In genomic region chr2:102365763-102366162, GRCh38 we compare ENCODE assay signal across 35 cellular contexts. TPM values are rescaled to one million over a fixed set of nuclear protein-coding genes. Genes with fewer than 3 reads are reported as not detected.
A peak's percentile ranks its signal among the peaks of the same experiment; 100 is the strongest.
DNase-seq lines count a peak whose midpoint lies in the region; ATAC-seq, FAIRE-seq and TF ChIP-seq lines count a peak whose summit lies in the region.
"Had no signal": no experiment of that assay in that cellular context is flagged by ENCODE, and none has a peak within 500 bp of the region (broad histone marks: within the 10 kb centered on the region; RNA-seq: fewer than 3 reads in every experiment).

No MANE protein-coding gene starts in this region.

- CTCF ChIA-PET in activated CD4-positive, alpha-beta T cell treated with anti-CD3 and anti-CD28 coated beads for 36 hours (lab: Charles Lee): no interaction called here
- CTCF ChIA-PET in A549 (lab: Yijun Ruan, JAX) (no interaction called here), T-cell (lab: Charles Lee) (no interaction called here), GM12878 (lab: Yijun Ruan, JAX) (no interaction called here)

- H2AFZ ChIP-seq in GM12878 (ENCODE audit: control insufficient read depth, low read depth, low read length): no peak overlapping the region

- H3K4me1 ChIP-seq in A549 (no peaks in the 10 kb centered on the region), GM12878 (ENCODE audit: control insufficient read depth, insufficient read depth, low read length) (peaks cover 27% of the 10 kb centered on the region)
- H3K4me1 ChIP-seq: esophagus squamous epithelium, foreskin keratinocyte, heart left ventricle, SJSA1 had no signal

- H3K27me3 Mint-ChIP-seq in activated CD4-positive, alpha-beta T cell treated with anti-CD3 and anti-CD28 coated beads for 36 hours: no peaks in the 10 kb centered on the region
- H3K27me3 Mint-ChIP-seq in T-cell: no peaks in the 10 kb centered on the region

- no peak for TF ChIP-seq CTCF in A549 (IDR thresholded peaks at IDR 0.05)
- TF ChIP-seq CTCF in GM12878 (IDR thresholded peaks at IDR 0.05 in 2 of 3, conservative IDR thresholded peaks at IDR 0.05 in 1 of 3; ENCODE audit: control insufficient read depth in 2 of 3, extremely low read depth in 1 of 3, insufficient read depth in 1 of 3, low read depth in 3 of 3, low read length in 3 of 3): no peak
- no peak for TF ChIP-seq CTCF in WERI-Rb-1 (IDR thresholded peaks at IDR 0.05; ENCODE audit: low read depth, low read length)

- peaks cover 87% of the 10 kb centered on the region for H3K36me3 Mint-ChIP-seq in activated CD4-positive, alpha-beta T cell treated with anti-CD3 and anti-CD28 coated beads for 36 hours (ENCODE audit: low read depth)
- H3K36me3 Mint-ChIP-seq in T-cell: peaks cover 47% of the 10 kb centered on the region
- H3K36me3 Mint-ChIP-seq: brain had no signal

- peak overlapping the region; percentile 93 for H3K27ac Mint-ChIP-seq in activated CD4-positive, alpha-beta T cell treated with anti-CD3 and anti-CD28 coated beads for 36 hours
- peak overlapping the region; percentile 86 to 91 for H3K27ac Mint-ChIP-seq in T-cell
- H3K27ac Mint-ChIP-seq: brain had no signal

- SMC1A ChIA-PET in GM12878 (lab: Charles Lee; ENCODE audit: uncharacterized antibody, unreplicated experiment): no interaction called here

- H3K4me3 ChIP-seq in A549: no peak overlapping the region
- no peak overlapping the region for H3K4me3 ChIP-seq in GM12878
- H3K4me3 ChIP-seq in WERI-Rb-1 (ENCODE audit: low read depth, low read length): no peak overlapping the region
- H3K4me3 ChIP-seq: esophagus squamous epithelium, heart left ventricle, SJSA1, smooth muscle cell, thoracic aorta had no signal

- in situ Hi-C loops in GM12878 (cut with MboI): loop anchor here (5.0 kb wide), 2 partner anchors 57 to 343 kb away; partner anchors contain the start of gene IL18RAP

- H3K27me3 ChIP-seq in GM12878 (replicated peaks in 1 of 2; ENCODE audit: control insufficient read depth in 2 of 2, insufficient read depth in 2 of 2, low read length in 1 of 2): no peaks in the 10 kb centered on the region
- H3K27me3 ChIP-seq in WERI-Rb-1 (ENCODE audit: insufficient read depth, low read depth, severe bottlenecking): peaks cover 20% of the 10 kb centered on the region
- H3K27me3 ChIP-seq: esophagus squamous epithelium, foreskin keratinocyte, heart left ventricle, neutrophil had no signal

- TF ChIP-seq EP300 in A549 (IDR thresholded peaks at IDR 0.05): no peak
- no peak for TF ChIP-seq EP300 in GM12878 (IDR thresholded peaks at IDR 0.05; ENCODE audit: borderline replicate concordance in 1 of 2, control insufficient read depth in 1 of 2, low read depth in 2 of 2, low read length in 2 of 2)

- intact Hi-C loops in activated CD4-positive, alpha-beta T cell treated with anti-CD3 and anti-CD28 coated beads for 36 hours (cut with DNase I, micrococcal nuclease): loop anchor here (2.0 to 10.0 kb wide), 8 partner anchors 71 to 1058 kb away; partner anchors contain the start of gene RNF149 (in 1 of the 2)
- intact Hi-C loops in GM12878 (cut with micrococcal nuclease; ENCODE audit: unreplicated experiment): loop anchor here (2.0 to 10.0 kb wide), 2 partner anchors 59 to 251 kb away; no protein-coding TSS in a partner anchor

- POLR2A ChIA-PET in activated CD4-positive, alpha-beta T cell treated with anti-CD3 and anti-CD28 coated beads for 36 hours (lab: Charles Lee): no interaction called here
- POLR2A ChIA-PET in A549 (lab: Yijun Ruan, JAX) (no interaction called here), T-cell (lab: Charles Lee) (interaction anchor here in 1 of 2 donors (0.6 kb wide), 1 partner anchor 332 kb away, joined by 4 read pairs; no protein-coding TSS in a partner anchor), GM12878 (lab: Charles Lee) (no interaction called here)

- H3K9me3 ChIP-seq in A549: peaks cover 21% of the 10 kb centered on the region
- peaks cover 29% of the 10 kb centered on the region for H3K9me3 ChIP-seq in GM12878 (replicated peaks; ENCODE audit: control insufficient read depth, insufficient read depth, low read length)
- H3K9me3 ChIP-seq in WERI-Rb-1 (ENCODE audit: severe bottlenecking): peaks cover 3% of the 10 kb centered on the region
- H3K9me3 ChIP-seq: neutrophil had no signal

- H3K4me1 Mint-ChIP-seq in activated CD4-positive, alpha-beta T cell treated with anti-CD3 and anti-CD28 coated beads for 36 hours: peaks cover 79% of the 10 kb centered on the region
- peaks cover 47 to 70% (median 65%) of the 10 kb centered on the region in 3 donors for H3K4me1 Mint-ChIP-seq in T-cell
- H3K4me1 Mint-ChIP-seq: brain had no signal

- peaks cover 20% of the 10 kb centered on the region for H3K79me2 ChIP-seq in GM12878 (ENCODE audit: control insufficient read depth, insufficient read depth, low read length)

- 22% methylated on average over 1 of the region's 1 CpG for WGBS in A549 (ENCODE audit: missing lambda C conversion rate)
- 0% methylated on average over 1 of the region's 1 CpG for WGBS in GM12878 (ENCODE audit: insufficient coverage, insufficient replicate concordance, low lambda C conversion rate, missing lambda C conversion rate)

- RAD21 ChIA-PET in GM12878 (lab: Charles Lee; ENCODE audit: unreplicated experiment): no interaction called here

- no peak overlapping the region for H3K4me3 Mint-ChIP-seq in activated CD4-positive, alpha-beta T cell treated with anti-CD3 and anti-CD28 coated beads for 36 hours
- H3K4me3 Mint-ChIP-seq in T-cell: no peak overlapping the region
- H3K4me3 Mint-ChIP-seq: brain had no signal

- no peak for DNase-seq in activated CD4-positive, alpha-beta T cell treated with anti-CD3 and anti-CD28 coated beads for 36 hours
- DNase-seq in activated CD4-positive, alpha-beta T cell treated with anti-CD3 and anti-CD28 coated beads, Interleukin-2, amount 50 U/mL, for 4 hours: no peak
- DNase-seq in A549 (ENCODE audit: low read depth in 1 of 2, low spot score in 1 of 2) (no peak), T-cell (no peak), GM12878 (ENCODE audit: low read depth, low spot score) (no peak), DMS153 (lab: John Stamatoyannopoulos, UW) (no peak), globus pallidus (ENCODE audit: low spot score) (no peak), WERI-Rb-1 (no peak)
- DNase-seq: AML-193; cerebellar nuclear complex; dermis blood vessel endothelial cell; esophagus squamous epithelium; foreskin keratinocyte; heart left ventricle; KBM-7; NCI-H1092; NCI-H187; NCI-H2171; posterior cingulate gyrus; right cardiac atrium; RPMI8226; stimulated activated naive CD8-positive, alpha-beta T cell treated with anti-CD3 and anti-CD28 coated beads, Interleukin-15, Interleukin-2, amounts not matched to agents 100 U/mL and 50 U/mL, for 24 hours had no signal

- FAIRE-seq in A549 (lab: Jason Lieb, UNC) (no peak), GM12878 (lab: Jason Lieb, UNC) (no peak)
- FAIRE-seq: A204.1, H1, HTR-8/SVneo, TTC549, urothelium cell line had no signal

- peaks cover 11 to 20% of the 10 kb centered on the region in 2 experiments for H3K36me3 ChIP-seq in GM12878 (ENCODE audit: control insufficient read depth in 2 of 2, insufficient read depth in 2 of 2, low read length in 1 of 2)
- H3K36me3 ChIP-seq in WERI-Rb-1: no peaks in the 10 kb centered on the region
- H3K36me3 ChIP-seq: SJSA1, thoracic aorta had no signal

- TF ChIP-seq RAD21 in A549 (conservative IDR thresholded peaks at IDR 0.05 in 1 of 2, IDR thresholded peaks at IDR 0.05 in 1 of 2) (no peak), GM12878 (IDR thresholded peaks at IDR 0.05; ENCODE audit: insufficient read depth, low read depth, low read length) (no peak)

- BruUV-seq in GM12878 (replicated peaks; lab: Mats Ljungman, UMichigan): no TSS peak

- H4K20me1 ChIP-seq in GM12878 (ENCODE audit: control insufficient read depth, insufficient read depth): no peaks in the 10 kb centered on the region

- H3K9me3 Mint-ChIP-seq in activated CD4-positive, alpha-beta T cell treated with anti-CD3 and anti-CD28 coated beads for 36 hours (ENCODE audit: low read depth): peaks cover 27% of the 10 kb centered on the region
- H3K9me3 Mint-ChIP-seq in T-cell: peaks cover 7 to 23% (median 17%) of the 10 kb centered on the region in 3 donors

- no peak overlapping the region for H3K9ac ChIP-seq in GM12878 (ENCODE audit: control insufficient read depth, insufficient read depth, low read length)

- H3K27ac ChIP-seq in A549 (no peak overlapping the region), GM12878 (ENCODE audit: control insufficient read depth, insufficient read depth) (peak overlapping the region; percentile 93; the same call in 1 of the 2 replicates), WERI-Rb-1 (no peak overlapping the region)
- H3K27ac ChIP-seq: esophagus squamous epithelium, foreskin keratinocyte, SJSA1, thoracic aorta had no signal

- TF ChIP-seq POLR2A in A549 (IDR thresholded peaks at IDR 0.05; ENCODE audit: low read length): no peak
- TF ChIP-seq POLR2A in GM12878 (IDR thresholded peaks at IDR 0.05; ENCODE audit: low read depth, low read length): no peak

- ATAC-seq in activated CD4-positive, alpha-beta T cell treated with anti-CD3 and anti-CD28 coated beads for 36 hours: no peak
- ATAC-seq in A549 (no peak), T-cell (replicated peaks in 1 of 4) (no peak), GM12878 (no peak)
- ATAC-seq: foreskin keratinocyte; heart left ventricle; right cardiac atrium; stimulated activated naive CD8-positive, alpha-beta T cell treated with anti-CD3 and anti-CD28 coated beads, Interleukin-15, Interleukin-2, amounts not matched to agents 100 U/mL and 50 U/mL, for 24 hours had no signal

- H3K4me2 ChIP-seq in A549 (no peak overlapping the region), GM12878 (ENCODE audit: control insufficient read depth, insufficient read depth) (no peak overlapping the region)
- H3K4me2 ChIP-seq: smooth muscle cell had no signal

RNA-seq across cellular contexts. Expression of gene IL18R1, which starts 10.2 kb away (rescaled TPM):
- 10 to 100 TPM; 22.4 to 23.4 TPM for total RNA-seq in activated CD4-positive, alpha-beta T cell treated with anti-CD3 and anti-CD28 coated beads for 36 hours
- 2.6 and 3.5 TPM in 2 replicates for polyA plus RNA-seq in A549 (2011; rRNA removed)
- polyA plus RNA-seq in A549 (2012; cell fraction: cytosol; rRNA removed): 0.44 and 0.66 TPM in 2 replicates
- polyA plus RNA-seq in A549 (2012; cell fraction: nucleus; rRNA removed): 0.53 and 1.5 TPM in 2 replicates
- 0.73 to 0.99 TPM (median 0.87 TPM) in 3 replicates for polyA plus RNA-seq in A549 (2017; fragmentation: RNase III; extraction: RNeasy Plus Mini Kit Qiagen cat#74134 plus additional on column Dnase treatment)
- 1.4 and 2.4 TPM in 2 replicates for polyA minus RNA-seq in A549 (2011; rRNA and poly(A)+ RNA removed)
- 10 to 100 TPM in 3 of 5 donors, 1 to 10 TPM in 2; 4.8 to 12.5 (median 10.1) TPM for total RNA-seq in T-cell
- total RNA-seq in GM12878 (2013; cell fraction: nucleolus; rRNA removed): 52.5 and 58.7 TPM in 2 replicates
- total RNA-seq in GM12878 (2014; rRNA removed): 10.5 and 12.8 TPM in 2 replicates
- total RNA-seq in GM12878 (2014; rRNA removed; fragmentation: Illumina TruSeq; extraction: Trizol): 11.6 and 14.6 TPM in 2 replicates
- 10.0 and 10.4 TPM in 2 replicates for total RNA-seq in GM12878 (2021)
- polyA plus RNA-seq in GM12878 (2011; ENCODE audit: low read depth): 10.9 TPM
- polyA plus RNA-seq in GM12878 (2011; rRNA removed): 15.5 and 23.0 TPM in 2 replicates
- polyA plus RNA-seq in GM12878 (2011; cell fraction: cytosol; rRNA removed): 6.3 and 7.0 TPM in 2 replicates
- polyA plus RNA-seq in GM12878 (2011; cell fraction: nucleus; rRNA removed): 25.2 and 33.5 TPM in 2 replicates
- polyA plus RNA-seq in GM12878 (2012): 14.1 and 28.7 TPM in 2 replicates
- 11.0 and 11.3 TPM in 2 replicates for polyA plus RNA-seq in GM12878 (2014; fragmentation: Illumina TruSeq; extraction: Trizol)
- 1 to 10 TPM; 3.5 to 3.8 TPM for polyA plus RNA-seq in GM12878 (2014; fragmentation: Nextera tagmentation; extraction: Ambion mirVana)
- 9.0 and 12.0 TPM in 2 replicates for polyA plus RNA-seq in GM12878 (2014; rRNA removed)
- polyA plus RNA-seq in GM12878 (2016; fragmentation: Nextera tagmentation; extraction: Ambion mirVana): 10 to 100 TPM; 10.9 to 14.3 TPM
- 10.4 and 10.8 TPM in 2 replicates for polyA minus RNA-seq in GM12878 (2011; rRNA and poly(A)+ RNA removed)
- polyA minus RNA-seq in GM12878 (2011; cell fraction: cytosol; rRNA and poly(A)+ RNA removed): 3.1 and 4.2 TPM in 2 replicates
- 26.6 and 29.5 TPM in 2 replicates for polyA minus RNA-seq in GM12878 (2011; cell fraction: nucleus; rRNA and poly(A)+ RNA removed)
- total RNA-seq: M059J, myocyte, SJSA1 had no signal
- polyA plus RNA-seq: H1 had no signal

RNA-seq across cellular contexts. Expression of gene IL1RL1, which starts 54.4 kb away (rescaled TPM):
- total RNA-seq in activated CD4-positive, alpha-beta T cell treated with anti-CD3 and anti-CD28 coated beads for 36 hours: under 1 TPM; 0.26 to 0.27 TPM
- polyA plus RNA-seq in A549 (2011; rRNA removed) (0.77 and 0.84 TPM in 2 replicates), A549 (2017; fragmentation: RNase III; extraction: RNeasy Plus Mini Kit Qiagen cat#74134 plus additional on column Dnase treatment) (0.03 to 0.04 TPM (median 0.03 TPM) in 3 replicates), GM12878 (2011; rRNA removed) (0.06 and 0.08 TPM in 2 replicates), GM12878 (2014; fragmentation: Illumina TruSeq; extraction: Trizol) (not detected in 2 replicates), GM12878 (2014; fragmentation: Nextera tagmentation; extraction: Ambion mirVana) (not detected), GM12878 (2014; rRNA removed) (not detected in 2 replicates), GM12878 (2016; fragmentation: Nextera tagmentation; extraction: Ambion mirVana) (not detected)
- 0.03 and 0.04 TPM in 2 replicates for polyA plus RNA-seq in A549 (2012; cell fraction: cytosol; rRNA removed)
- polyA plus RNA-seq in A549 (2012; cell fraction: nucleus; rRNA removed): 0.18 and 0.21 TPM in 2 replicates
- polyA minus RNA-seq in A549 (2011; rRNA and poly(A)+ RNA removed): 0.70 and 0.92 TPM in 2 replicates
- total RNA-seq in T-cell (1 to 10 TPM in 1 of 5 donors, under 1 TPM in 4; 0.15 to 1.4 (median 0.35) TPM), GM12878 (2014; rRNA removed) (not detected in 2 replicates), GM12878 (2014; rRNA removed; fragmentation: Illumina TruSeq; extraction: Trizol) (not detected in 2 replicates), GM12878 (2021) (0.18 TPM in 1 of 2 replicates, not detected in the other)
- not detected in 2 replicates for total RNA-seq in GM12878 (2013; cell fraction: nucleolus; rRNA removed)
- not detected for polyA plus RNA-seq in GM12878 (2011; ENCODE audit: low read depth)
- polyA plus RNA-seq in GM12878 (2011; cell fraction: cytosol; rRNA removed): 0.02 and 0.06 TPM in 2 replicates
- 0.09 and 0.16 TPM in 2 replicates for polyA plus RNA-seq in GM12878 (2011; cell fraction: nucleus; rRNA removed)
- not detected in 2 replicates for polyA plus RNA-seq in GM12878 (2012)
- polyA minus RNA-seq in GM12878 (2011; rRNA and poly(A)+ RNA removed): 0.07 TPM in 1 of 2 replicates, not detected in the other
- not detected in 2 replicates for polyA minus RNA-seq in GM12878 (2011; cell fraction: cytosol; rRNA and poly(A)+ RNA removed)
- polyA minus RNA-seq in GM12878 (2011; cell fraction: nucleus; rRNA and poly(A)+ RNA removed): not detected in 2 replicates
- total RNA-seq: H1, M059J, myocyte, SJSA1 had no signal
- polyA plus RNA-seq: H1 had no signal

RNA-seq across cellular contexts. Expression of gene IL18RAP, which starts 57.2 kb away (rescaled TPM):
- total RNA-seq in activated CD4-positive, alpha-beta T cell treated with anti-CD3 and anti-CD28 coated beads for 36 hours: 1 to 10 TPM; 6.8 to 7.4 TPM
- polyA plus RNA-seq in A549 (2011; rRNA removed) (0.04 and 0.12 TPM in 2 replicates), A549 (2017; fragmentation: RNase III; extraction: RNeasy Plus Mini Kit Qiagen cat#74134 plus additional on column Dnase treatment) (not detected in 3 replicates), GM12878 (2011; rRNA removed) (1.6 and 3.4 TPM in 2 replicates), GM12878 (2014; fragmentation: Illumina TruSeq; extraction: Trizol) (0.75 and 1.4 TPM in 2 replicates), GM12878 (2014; fragmentation: Nextera tagmentation; extraction: Ambion mirVana) (under 1 TPM; 0.37 to 0.53 TPM), GM12878 (2014; rRNA removed) (0.64 and 0.86 TPM in 2 replicates), GM12878 (2016; fragmentation: Nextera tagmentation; extraction: Ambion mirVana) (1 to 10 TPM in 1 of 2 experiments, not detected in 1; 1.1 TPM)
- not detected in 2 replicates for polyA plus RNA-seq in A549 (2012; cell fraction: cytosol; rRNA removed)
- polyA plus RNA-seq in A549 (2012; cell fraction: nucleus; rRNA removed): 0.01 and 0.09 TPM in 2 replicates
- polyA minus RNA-seq in A549 (2011; rRNA and poly(A)+ RNA removed): not detected in 2 replicates
- total RNA-seq in T-cell (1 to 10 TPM; 2.5 to 9.9 (median 6.4) TPM), GM12878 (2014; rRNA removed) (0.65 and 0.85 TPM in 2 replicates), GM12878 (2014; rRNA removed; fragmentation: Illumina TruSeq; extraction: Trizol) (1.0 and 1.3 TPM in 2 replicates), GM12878 (2021) (0.54 and 1.4 TPM in 2 replicates)
- total RNA-seq in GM12878 (2013; cell fraction: nucleolus; rRNA removed): 5.9 and 6.6 TPM in 2 replicates
- 1.2 TPM for polyA plus RNA-seq in GM12878 (2011; ENCODE audit: low read depth)
- polyA plus RNA-seq in GM12878 (2011; cell fraction: cytosol; rRNA removed): 0.60 and 0.72 TPM in 2 replicates
- 5.1 and 9.1 TPM in 2 replicates for polyA plus RNA-seq in GM12878 (2011; cell fraction: nucleus; rRNA removed)
- polyA plus RNA-seq in GM12878 (2012): 1.3 and 4.6 TPM in 2 replicates
- 1.4 and 2.6 TPM in 2 replicates for polyA minus RNA-seq in GM12878 (2011; rRNA and poly(A)+ RNA removed)
- polyA minus RNA-seq in GM12878 (2011; cell fraction: cytosol; rRNA and poly(A)+ RNA removed): not detected in 2 replicates
- polyA minus RNA-seq in GM12878 (2011; cell fraction: nucleus; rRNA and poly(A)+ RNA removed): 4.1 and 4.4 TPM in 2 replicates
- total RNA-seq: dermis blood vessel endothelial cell, foreskin keratinocyte, H1, kidney epithelial cell, M059J, myocyte, SJSA1, smooth muscle cell had no signal
- polyA plus RNA-seq: foreskin keratinocyte, H1, smooth muscle cell had no signal
